ENCODE assay signal across 8 cellular contexts in genomic region chr19:2478756-2479555, GRCh38. TPM values are rescaled to one million over a fixed set of nuclear protein-coding genes. Genes with fewer than 3 reads are reported as not detected.
A peak's percentile ranks its signal among the peaks of the same experiment; 100 is the strongest.
DNase-seq lines count a peak whose midpoint lies in the region; ATAC-seq and TF ChIP-seq lines count a peak whose summit lies in the region.

No MANE protein-coding gene starts in this region.

- no peaks in the 10 kb centered on the region for H3K36me3 ChIP-seq in endodermal cell (ENCODE audit: control insufficient read depth, insufficient read depth, low read length)

- WGBS in endodermal cell (ENCODE audit: insufficient coverage in 1 of 2, insufficient read length in 1 of 2), 2 experiments = 24% methylated on average over 39 of the region's 39 CpGs; no CpG with 5 or more reads in 1 of the 2 experiments

- H3K27ac ChIP-seq in endodermal cell (ENCODE audit: low read depth, low read length) = no peak overlapping the region

- H3K4me3 Mint-ChIP-seq in IgD-negative memory B cell (peak overlapping the region; percentile 93 to 98 (median 96)), endodermal cell (peak overlapping the region; percentile 95)
- peak overlapping the region; percentile 99 for H3K4me3 Mint-ChIP-seq in activated CD8-positive, alpha-beta T cell treated with anti-CD3 and anti-CD28 coated beads for 36 hours

- H3K4me1 ChIP-seq in endodermal cell (ENCODE audit: control insufficient read depth, insufficient read depth, low read length) = peaks cover 4% of the 10 kb centered on the region

- intact Hi-C loops in activated CD8-positive, alpha-beta T cell treated with anti-CD3 and anti-CD28 coated beads for 36 hours (cut with micrococcal nuclease) = loop anchor here (2.0 to 5.0 kb wide), 2 partner anchors 73 to 130 kb away; no protein-coding TSS in a partner anchor

- peaks cover 0 to 4% (median 4%) of the 10 kb centered on the region in 3 donors for H3K9me3 Mint-ChIP-seq in IgD-negative memory B cell
- peaks cover 18% of the 10 kb centered on the region for H3K9me3 Mint-ChIP-seq in activated CD8-positive, alpha-beta T cell treated with anti-CD3 and anti-CD28 coated beads for 36 hours
- H3K9me3 Mint-ChIP-seq in endodermal cell = peaks cover 13% of the 10 kb centered on the region

- POLR2A ChIA-PET in activated CD8-positive, alpha-beta T cell treated with anti-CD3 and anti-CD28 coated beads for 36 hours (lab: Charles Lee) = interaction anchor here (1.8 to 6.2 kb wide), 10 partner anchors 9 to 139 kb away, joined by 7 to 168 read pairs (median 40); no protein-coding TSS in a partner anchor

- H3K9ac ChIP-seq in endodermal cell (ENCODE audit: extremely low read depth, low read length, poor library complexity, severe bottlenecking) = no peak overlapping the region

- H3K9me3 ChIP-seq in endodermal cell (ENCODE audit: control insufficient read depth, low read length) = peaks cover 4% of the 10 kb centered on the region

- peak overlapping the region; percentile 96 for H3K4me3 ChIP-seq in endodermal cell (ENCODE audit: low read length)

- no peak for TF ChIP-seq CTCF in activated CD8-positive, alpha-beta T cell treated with anti-CD3 and anti-CD28 coated beads for 36 hours (IDR thresholded peaks at IDR 0.05)
- TF ChIP-seq CTCF in endodermal cell (conservative IDR thresholded peaks at IDR 0.05) = no peak

- CTCF ChIA-PET in activated CD8-positive, alpha-beta T cell treated with anti-CD3 and anti-CD28 coated beads for 36 hours (lab: Charles Lee) = interaction anchor here (0.7 to 4.2 kb wide), 11 partner anchors 14 to 142 kb away, joined by 3 to 87 read pairs (median 7); no protein-coding TSS in a partner anchor

- H3K27ac Mint-ChIP-seq in IgD-negative memory B cell (peak overlapping the region; percentile 91 to 97 (median 92)), endodermal cell (peak overlapping the region; percentile 87)
- H3K27ac Mint-ChIP-seq in activated CD8-positive, alpha-beta T cell treated with anti-CD3 and anti-CD28 coated beads for 36 hours = peak overlapping the region; percentile 90

- peaks cover 3% of the 10 kb centered on the region for H3K36me3 Mint-ChIP-seq in IgD-negative memory B cell
- peaks cover 32% of the 10 kb centered on the region for H3K36me3 Mint-ChIP-seq in activated CD8-positive, alpha-beta T cell treated with anti-CD3 and anti-CD28 coated beads for 36 hours (ENCODE audit: low read depth)
- no peaks in the 10 kb centered on the region for H3K36me3 Mint-ChIP-seq in endodermal cell (ENCODE audit: low read depth)

- peaks cover 11 to 21% (median 14%) of the 10 kb centered on the region in 3 donors for H3K4me1 Mint-ChIP-seq in IgD-negative memory B cell
- H3K4me1 Mint-ChIP-seq in activated CD8-positive, alpha-beta T cell treated with anti-CD3 and anti-CD28 coated beads for 36 hours (ENCODE audit: low read depth) = peaks cover 19% of the 10 kb centered on the region
- peaks cover 2% of the 10 kb centered on the region for H3K4me1 Mint-ChIP-seq in endodermal cell

- no peaks in the 10 kb centered on the region for H3K27me3 ChIP-seq in endodermal cell (ENCODE audit: control insufficient read depth, insufficient read depth, low read length, poor library complexity, severe bottlenecking)

- no peaks in the 10 kb centered on the region for H3K27me3 Mint-ChIP-seq in IgD-negative memory B cell
- no peaks in the 10 kb centered on the region for H3K27me3 Mint-ChIP-seq in activated CD8-positive, alpha-beta T cell treated with anti-CD3 and anti-CD28 coated beads for 36 hours
- peaks cover 17% of the 10 kb centered on the region for H3K27me3 Mint-ChIP-seq in endodermal cell (ENCODE audit: insufficient read depth)

- ATAC-seq in activated CD8-positive, alpha-beta T cell treated with anti-CD3 and anti-CD28 coated beads for 36 hours = peak; percentile 14
- ATAC-seq in stimulated activated naive CD8-positive, alpha-beta T cell treated with anti-CD3 and anti-CD28 coated beads, Interleukin-15, Interleukin-2, amounts not matched to agents 100 U/mL and 50 U/mL, for 24 hours = peak; percentile 36
- no peak for ATAC-seq in HG03108 (IDR thresholded peaks at IDR 0.05; ENCODE audit: unreplicated experiment)
- no peak for ATAC-seq in HG02763 (IDR thresholded peaks at IDR 0.05; ENCODE audit: unreplicated experiment)

- DNase-seq in AML-193 (lab: John Stamatoyannopoulos, UW) (peak; percentile 32 to 64), endodermal cell (peak; percentile 89), mesenteric fat pad (ENCODE audit: low spot score) (peak; percentile 95)
- DNase-seq in activated CD8-positive, alpha-beta T cell treated with anti-CD3 and anti-CD28 coated beads for 36 hours = peak; percentile 81
- DNase-seq in stimulated activated naive CD8-positive, alpha-beta T cell treated with anti-CD3 and anti-CD28 coated beads, Interleukin-15, Interleukin-2, amounts not matched to agents 100 U/mL and 50 U/mL, for 24 hours = peak; percentile 82

RNA-seq across cellular contexts. Expression of gene GADD45B, which starts 3.0 kb away (rescaled TPM):
- polyA plus RNA-seq in IgD-negative memory B cell = 98.0 TPM
- total RNA-seq in activated CD8-positive, alpha-beta T cell treated with anti-CD3 and anti-CD28 coated beads for 36 hours = 100 to 1,000 TPM in 1 of 2 experiments, 10 to 100 TPM in 1; 98.3 to 102 TPM
- total RNA-seq in endodermal cell (10 to 100 TPM; 16.5 to 23.6 TPM), mesenteric fat pad (365 TPM)
- 9.0 TPM for polyA plus RNA-seq in endodermal cell (2013, experiment 1 of 2)
- 10.2 TPM for polyA plus RNA-seq in endodermal cell (2013, experiment 2 of 2)

RNA-seq across cellular contexts. Expression of gene LMNB2, which starts 22.2 kb away (rescaled TPM):
- 4.6 TPM for polyA plus RNA-seq in IgD-negative memory B cell
- total RNA-seq in activated CD8-positive, alpha-beta T cell treated with anti-CD3 and anti-CD28 coated beads for 36 hours = 10 to 100 TPM; 90.9 to 96.3 TPM
- 100 to 1,000 TPM; 146 to 191 TPM for total RNA-seq in endodermal cell
- polyA plus RNA-seq in endodermal cell (2013, experiment 1 of 2) = 119 TPM
- 116 TPM for polyA plus RNA-seq in endodermal cell (2013, experiment 2 of 2)
- 19.6 TPM for total RNA-seq in mesenteric fat pad

RNA-seq across cellular contexts. Expression of gene TIMM13, which starts 51.6 kb away (rescaled TPM):
- polyA plus RNA-seq in IgD-negative memory B cell = 69.1 TPM
- 100 to 1,000 TPM; 113 to 121 TPM for total RNA-seq in activated CD8-positive, alpha-beta T cell treated with anti-CD3 and anti-CD28 coated beads for 36 hours
- total RNA-seq in endodermal cell (100 to 1,000 TPM; 149 to 175 TPM), mesenteric fat pad (80.3 TPM)
- polyA plus RNA-seq in endodermal cell (2013, experiment 1 of 2) = 96.0 TPM
- 86.4 TPM for polyA plus RNA-seq in endodermal cell (2013, experiment 2 of 2)

Comparison
In these comparisons a context has a peak if more than half of its experiments do, and no peak if none do; other contexts are left out.
1. ATAC-seq: peak in activated CD8-positive, alpha-beta T cell treated with anti-CD3 and anti-CD28 coated beads for 36 hours (single experiment) and stimulated activated naive CD8-positive, alpha-beta T cell treated with anti-CD3 and anti-CD28 coated beads, Interleukin-15, Interleukin-2, amounts not matched to agents 100 U/mL and 50 U/mL, for 24 hours (single experiment); none in HG03108 (single experiment) and HG02763 (single experiment).
2. RNA of gene GADD45B, which starts 3.0 kb away (total RNA-seq): 365 TPM in mesenteric fat pad (single experiment) and 98.3 to 102 TPM in activated CD8-positive, alpha-beta T cell treated with anti-CD3 and anti-CD28 coated beads for 36 hours; 16.5 to 23.6 TPM in endodermal cell; every median in the first group is over 4 times any median in the second.
3. Peak in every context shown above with its lines, with median percentiles within 50 percentile points of each other: DNase-seq, H3K27ac Mint-ChIP-seq and H3K4me3 Mint-ChIP-seq.